Comparison of ENCODE assay signal across 21 cellular contexts in the genomic region with DNA sequence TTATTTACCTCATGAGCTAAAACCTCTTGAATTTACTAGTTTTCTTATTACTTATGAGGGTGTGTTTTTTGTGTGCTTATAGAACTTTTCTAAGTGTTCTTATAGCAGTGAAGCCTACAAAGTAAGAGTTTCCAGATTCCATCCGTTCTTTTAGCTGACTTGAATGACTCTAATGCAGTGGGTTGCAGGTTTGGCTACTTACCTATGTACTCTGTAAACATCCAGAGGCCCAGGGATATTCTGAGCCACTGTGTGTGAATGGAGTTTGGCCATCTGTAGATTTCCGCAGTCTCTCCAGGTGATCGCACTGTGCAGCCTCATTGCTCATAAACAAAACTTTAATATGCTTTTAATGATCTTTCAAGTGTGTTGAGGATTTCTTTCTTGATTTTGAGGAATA.
"Had no signal": no experiment of that assay in that cellular context is flagged by ENCODE, and none has a peak within 500 bp of the region (broad histone marks: within the 10 kb centered on the region; RNA-seq: fewer than 3 reads in every experiment).

No MANE protein-coding gene starts in this region.

- H3K27ac ChIP-seq: colonic mucosa, neural progenitor cell, ovary, right atrium auricular region, suprapubic skin, thyroid gland, upper lobe of left lung, vagina had no signal

- H3K4me3 ChIP-seq: colonic mucosa, neural progenitor cell, ovary, right atrium auricular region, suprapubic skin, thyroid gland, upper lobe of left lung, vagina had no signal

- H3K9me3 ChIP-seq: colonic mucosa, ovary, right atrium auricular region, suprapubic skin, thyroid gland, upper lobe of left lung, vagina had no signal

- H3K27me3 ChIP-seq: colonic mucosa, neural progenitor cell, ovary, right atrium auricular region, suprapubic skin, thyroid gland, upper lobe of left lung, vagina had no signal

- H3K36me3 ChIP-seq: colonic mucosa, neural progenitor cell, ovary, right atrium auricular region, thyroid gland had no signal

- DNase-seq: colonic mucosa; dermis blood vessel endothelial cell; endodermal cell; foreskin melanocyte; head of caudate nucleus; hypothalamus; kidney glomerular epithelial cell; midbrain; nucleus accumbens; ovary; small intestine; stimulated activated CD4-positive, alpha-beta T cell treated with anti-CD3 and anti-CD28 coated beads, Interleukin-4, amount 100 ng/mL, for 1 hour; stimulated activated CD8-positive, alpha-beta memory T cell treated with anti-CD3 and anti-CD28 coated beads, Interleukin-4, amount 100 ng/mL, for 48 hours; stimulated activated naive CD8-positive, alpha-beta T cell treated with anti-CD3 and anti-CD28 coated beads, Interleukin-15, Interleukin-2, amounts not matched to agents 100 U/mL and 50 U/mL, for 24 hours; thyroid gland; upper lobe of left lung had no signal

- H3K4me1 ChIP-seq: colonic mucosa, neural progenitor cell, right atrium auricular region, suprapubic skin, thyroid gland, upper lobe of left lung, vagina had no signal

- ATAC-seq: natural killer cell treated with Interleukin-12 subunit alpha and Interleukin-12 subunit beta and Interleukin-15 and Interleukin-18, amount 100 ng/mL, for 72 hours; stimulated activated naive CD8-positive, alpha-beta T cell treated with anti-CD3 and anti-CD28 coated beads, Interleukin-15, Interleukin-2, amounts not matched to agents 100 U/mL and 50 U/mL, for 24 hours had no signal
